In the genomic region with DNA sequence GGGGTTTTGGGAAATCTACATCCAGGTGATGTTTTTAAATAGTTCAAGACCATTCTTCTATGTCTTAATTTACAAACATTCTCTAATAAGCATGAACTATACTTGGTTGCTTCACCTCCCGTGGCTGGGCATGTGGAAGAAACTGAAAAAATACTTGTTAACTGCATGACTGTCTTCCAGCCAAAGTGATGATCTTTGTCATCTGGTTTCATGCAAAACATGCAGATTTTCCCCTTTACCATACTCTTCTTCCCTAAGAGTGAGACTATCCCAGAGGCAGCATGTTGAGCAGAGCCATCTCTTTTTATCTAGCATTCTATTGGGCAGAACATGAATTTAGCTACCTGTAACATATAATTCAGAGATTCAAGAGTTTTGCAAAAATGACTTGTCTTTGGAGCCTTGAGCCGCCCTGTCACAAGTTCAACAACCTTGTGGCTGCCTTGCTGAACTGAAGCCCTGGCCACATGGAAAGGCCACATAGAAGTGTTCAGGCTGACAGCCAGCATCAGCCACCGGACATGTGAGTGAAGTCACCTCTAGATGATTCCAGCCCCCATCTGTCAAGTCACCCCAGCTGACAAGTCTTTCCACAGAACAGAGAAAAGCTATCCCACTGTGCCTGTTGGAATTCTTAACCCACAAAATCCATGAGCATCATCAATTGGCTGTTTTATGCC, we compare ENCODE assay signal across 16 cellular contexts.
DNase-seq lines count a peak whose midpoint lies in the region; ATAC-seq, FAIRE-seq and TF ChIP-seq lines count a peak whose summit lies in the region.
"Had no signal": no experiment of that assay in that cellular context is flagged by ENCODE, and none has a peak within 500 bp of the region (broad histone marks: within the 10 kb centered on the region; RNA-seq: fewer than 3 reads in every experiment).

No MANE protein-coding gene starts in this region.

- no peaks in the 10 kb centered on the region for H3K27me3 Mint-ChIP-seq in activated T-cell treated with anti-CD3 and anti-CD28 coated beads, Interleukin-2, amount 50 U/mL, for 72 hours (ENCODE audit: low read depth)

- peaks cover 10% of the 10 kb centered on the region for H3K4me1 ChIP-seq in GM12878 (ENCODE audit: control insufficient read depth, insufficient read depth, low read length)
- H3K4me1 ChIP-seq in neutrophil (ENCODE audit: control insufficient read depth in 1 of 2, insufficient read depth in 1 of 2, low read depth in 1 of 2, low read length in 1 of 2) = peaks cover 15 to 19% of the 10 kb centered on the region in 2 experiments

- no TSS peak for BruUV-seq in GM12878 (replicated peaks; lab: Mats Ljungman, UMichigan)

- POLR2A ChIA-PET in GM12878 (lab: Charles Lee) = interaction anchor here (1.4 to 2.4 kb wide), 2 partner anchors 11 to 54 kb away, joined by 3 to 14 read pairs; no protein-coding TSS in a partner anchor

- SMC1A ChIA-PET in GM12878 (lab: Charles Lee; ENCODE audit: uncharacterized antibody, unreplicated experiment) = interaction anchor here (0.6 to 20.9 kb wide), 26 partner anchors 9 to 895 kb away, joined by 3 to 478 read pairs (median 6); no protein-coding TSS in a partner anchor

- intact Hi-C loops in GM12878 (cut with micrococcal nuclease; ENCODE audit: unreplicated experiment) = loop anchor here (1.0 to 5.0 kb wide), 2 partner anchors 54 to 155 kb away; no protein-coding TSS in a partner anchor

- H3K4me3 ChIP-seq in GM12878 = no peak overlapping the region
- no peak overlapping the region for H3K4me3 ChIP-seq in neutrophil (ENCODE audit: low read depth in 1 of 2, low read length in 1 of 2)
- H3K4me3 ChIP-seq: sigmoid colon, transverse colon had no signal

- TF ChIP-seq CTCF in GM12878 (IDR thresholded peaks at IDR 0.05 in 2 of 3, conservative IDR thresholded peaks at IDR 0.05 in 1 of 3; ENCODE audit: control insufficient read depth in 2 of 3, extremely low read depth in 1 of 3, insufficient read depth in 1 of 3, low read depth in 3 of 3, low read length in 3 of 3) = no peak
- TF ChIP-seq CTCF in neutrophil (IDR thresholded peaks at IDR 0.05) = no peak

- CTCF ChIA-PET in GM12878 (lab: Yijun Ruan, JAX) = interaction anchor here (0.8 to 10.9 kb wide), 43 partner anchors 10 to 611 kb away, joined by 3 to 398 read pairs (median 5); no protein-coding TSS in a partner anchor

- peaks cover 64% of the 10 kb centered on the region for H3K4me1 Mint-ChIP-seq in activated T-cell treated with anti-CD3 and anti-CD28 coated beads, Interleukin-2, amount 50 U/mL, for 72 hours (ENCODE audit: low read depth)

- RAD21 ChIA-PET in GM12878 (lab: Charles Lee; ENCODE audit: unreplicated experiment) = interaction anchor here (0.6 to 6.6 kb wide), 20 partner anchors 9 to 868 kb away, joined by 3 to 207 read pairs (median 5); no protein-coding TSS in a partner anchor

- no peak overlapping the region for H2AFZ ChIP-seq in GM12878 (ENCODE audit: control insufficient read depth, low read depth, low read length)

- H3K27ac Mint-ChIP-seq in activated T-cell treated with anti-CD3 and anti-CD28 coated beads, Interleukin-2, amount 50 U/mL, for 72 hours = peak overlapping the region; percentile 32

- no peaks in the 10 kb centered on the region for H4K20me1 ChIP-seq in GM12878 (ENCODE audit: control insufficient read depth, insufficient read depth)

- peaks cover 8% of the 10 kb centered on the region for H3K79me2 ChIP-seq in GM12878 (ENCODE audit: control insufficient read depth, insufficient read depth, low read length)

- FAIRE-seq in GM12892 (lab: Jason Lieb, UNC) = peak; percentile 78
- peak; percentile 49 for FAIRE-seq in GM12878 (lab: Jason Lieb, UNC)
- FAIRE-seq: astrocyte, kidney had no signal

- H3K9me3 ChIP-seq in GM12878 (replicated peaks; ENCODE audit: control insufficient read depth, insufficient read depth, low read length) = no peaks in the 10 kb centered on the region
- H3K9me3 ChIP-seq in neutrophil = no peaks in the 10 kb centered on the region
- H3K9me3 ChIP-seq: sigmoid colon, transverse colon had no signal

- no peak for TF ChIP-seq POLR2A in GM12892 (IDR thresholded peaks at IDR 0.05; ENCODE audit: low read depth, low read length)
- TF ChIP-seq POLR2A in GM12878 (IDR thresholded peaks at IDR 0.05; ENCODE audit: low read depth, low read length) = no peak

- peak overlapping the region in 1 of 2 donors; percentile 1 for H3K4me3 Mint-ChIP-seq in activated T-cell treated with anti-CD3 and anti-CD28 coated beads, Interleukin-2, amount 50 U/mL, for 72 hours
- H3K4me3 Mint-ChIP-seq: nephron progenitor cell had no signal

- H3K27me3 ChIP-seq in GM12878 (replicated peaks in 1 of 2; ENCODE audit: control insufficient read depth in 2 of 2, insufficient read depth in 2 of 2, low read length in 1 of 2) (no peaks in the 10 kb centered on the region), neutrophil (no peaks in the 10 kb centered on the region)
- H3K27me3 ChIP-seq: sigmoid colon, transverse colon had no signal

- TF ChIP-seq RAD21 in GM12878 (IDR thresholded peaks at IDR 0.05; ENCODE audit: insufficient read depth, low read depth, low read length) = no peak

- no peak overlapping the region for H3K9ac ChIP-seq in GM12878 (ENCODE audit: control insufficient read depth, insufficient read depth, low read length)

- H3K36me3 Mint-ChIP-seq in activated T-cell treated with anti-CD3 and anti-CD28 coated beads, Interleukin-2, amount 50 U/mL, for 72 hours (ENCODE audit: insufficient read depth in 2 of 2) = peaks cover 1 to 15% of the 10 kb centered on the region in 2 donors

- no peaks in the 10 kb centered on the region for H3K9me3 Mint-ChIP-seq in activated T-cell treated with anti-CD3 and anti-CD28 coated beads, Interleukin-2, amount 50 U/mL, for 72 hours
- H3K9me3 Mint-ChIP-seq: nephron progenitor cell had no signal

- no peak overlapping the region for H3K27ac ChIP-seq in GM12878 (ENCODE audit: control insufficient read depth, insufficient read depth)
- peak overlapping the region; percentile 68 for H3K27ac ChIP-seq in neutrophil
- H3K27ac ChIP-seq: transverse colon, WERI-Rb-1 had no signal

- no peak overlapping the region for H3K4me2 ChIP-seq in GM12878 (ENCODE audit: control insufficient read depth, insufficient read depth)

- peak in 1 of 2 donors; percentile 23 for ATAC-seq in activated T-cell treated with anti-CD3 and anti-CD28 coated beads, Interleukin-2, amount 50 U/mL, for 72 hours (replicated peaks in 1 of 2)
- ATAC-seq in GM12878 (no peak), SK-N-SH treated with all-trans-retinoic acid at 6 μM for 48 hours (no peak)

- H3K36me3 ChIP-seq in GM12878 (ENCODE audit: control insufficient read depth in 2 of 2, insufficient read depth in 2 of 2, low read length in 1 of 2) (peaks cover 1 to 11% of the 10 kb centered on the region in 2 experiments), neutrophil (peaks cover 4% of the 10 kb centered on the region)
- H3K36me3 ChIP-seq: sigmoid colon, transverse colon, WERI-Rb-1 had no signal

- 79% methylated on average over 3 of the region's 3 CpGs for WGBS in GM12878 (ENCODE audit: insufficient coverage, insufficient replicate concordance, low lambda C conversion rate, missing lambda C conversion rate)

- TF ChIP-seq EP300 in GM12878 (IDR thresholded peaks at IDR 0.05; ENCODE audit: borderline replicate concordance in 1 of 2, control insufficient read depth in 1 of 2, low read depth in 2 of 2, low read length in 2 of 2) = no peak

- DNase-seq in activated T-cell treated with anti-CD3 and anti-CD28 coated beads, Interleukin-2, amount 50 U/mL, for 72 hours = no peak
- DNase-seq in activated T-cell treated with anti-CD3 and anti-CD28 coated beads for 4 hours (no peak), GM12892 (ENCODE audit: insufficient read length) (no peak), GM12878 (ENCODE audit: low read depth, low spot score) (no peak), SW 1271 (lab: John Stamatoyannopoulos, UW) (no peak), hippocampal formation (lab: John Stamatoyannopoulos, UW) (no peak)
- DNase-seq: DMS79 treated with DMSO at 0.1 percent for 48 hours, kidney, mammary epithelial cell had no signal

- in situ Hi-C loops in GM12878 (cut with MboI) = no loop called here

TF ChIP-seq in GM12878, 131 proteins besides CTCF, POLR2A, EP300 and RAD21 (continues in another document):
- TF ChIP-seq POLR2AphosphoS5 (IDR thresholded peaks at IDR 0.05; ENCODE audit: low read length) (no peak), SIX5 (IDR thresholded peaks at IDR 0.05; ENCODE audit: low read depth, low read length, severe bottlenecking) (no peak), NFXL1 (IDR thresholded peaks at IDR 0.05; ENCODE audit: borderline replicate concordance) (no peak)
- TF ChIP-seq, protein P1, sequence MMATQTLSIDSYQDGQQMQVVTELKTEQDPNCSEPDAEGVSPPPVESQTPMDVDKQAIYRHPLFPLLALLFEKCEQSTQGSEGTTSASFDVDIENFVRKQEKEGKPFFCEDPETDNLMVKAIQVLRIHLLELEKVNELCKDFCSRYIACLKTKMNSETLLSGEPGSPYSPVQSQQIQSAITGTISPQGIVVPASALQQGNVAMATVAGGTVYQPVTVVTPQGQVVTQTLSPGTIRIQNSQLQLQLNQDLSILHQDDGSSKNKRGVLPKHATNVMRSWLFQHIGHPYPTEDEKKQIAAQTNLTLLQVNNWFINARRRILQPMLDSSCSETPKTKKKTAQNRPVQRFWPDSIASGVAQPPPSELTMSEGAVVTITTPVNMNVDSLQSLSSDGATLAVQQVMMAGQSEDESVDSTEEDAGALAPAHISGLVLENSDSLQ (IDR thresholded peaks at IDR 0.05) = no peak

TF ChIP-seq in SK-N-SH treated with all-trans-retinoic acid at 6 μM for 48 hours, 23 proteins besides CTCF, POLR2A, EP300 and RAD21 (continues in another document):
- TF ChIP-seq TOX (CRISPR knock-in tag; IDR thresholded peaks at IDR 0.05; ENCODE audit: borderline replicate concordance) (no peak), TCF4 (CRISPR knock-in tag; IDR thresholded peaks at IDR 0.05; ENCODE audit: borderline replicate concordance) (no peak), BACH2 (CRISPR knock-in tag; IDR thresholded peaks at IDR 0.05; ENCODE audit: borderline replicate concordance) (no peak), ARNTL (CRISPR knock-in tag; IDR thresholded peaks at IDR 0.05; ENCODE audit: borderline replicate concordance, low read depth) (no peak), ZNF70 (CRISPR knock-in tag; IDR thresholded peaks at IDR 0.05) (no peak)
- TF ChIP-seq, protein P2, sequence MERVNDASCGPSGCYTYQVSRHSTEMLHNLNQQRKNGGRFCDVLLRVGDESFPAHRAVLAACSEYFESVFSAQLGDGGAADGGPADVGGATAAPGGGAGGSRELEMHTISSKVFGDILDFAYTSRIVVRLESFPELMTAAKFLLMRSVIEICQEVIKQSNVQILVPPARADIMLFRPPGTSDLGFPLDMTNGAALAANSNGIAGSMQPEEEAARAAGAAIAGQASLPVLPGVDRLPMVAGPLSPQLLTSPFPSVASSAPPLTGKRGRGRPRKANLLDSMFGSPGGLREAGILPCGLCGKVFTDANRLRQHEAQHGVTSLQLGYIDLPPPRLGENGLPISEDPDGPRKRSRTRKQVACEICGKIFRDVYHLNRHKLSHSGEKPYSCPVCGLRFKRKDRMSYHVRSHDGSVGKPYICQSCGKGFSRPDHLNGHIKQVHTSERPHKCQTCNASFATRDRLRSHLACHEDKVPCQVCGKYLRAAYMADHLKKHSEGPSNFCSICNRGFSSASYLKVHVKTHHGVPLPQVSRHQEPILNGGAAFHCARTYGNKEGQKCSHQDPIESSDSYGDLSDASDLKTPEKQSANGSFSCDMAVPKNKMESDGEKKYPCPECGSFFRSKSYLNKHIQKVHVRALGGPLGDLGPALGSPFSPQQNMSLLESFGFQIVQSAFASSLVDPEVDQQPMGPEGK (CRISPR knock-in tag; IDR thresholded peaks at IDR 0.05; ENCODE audit: borderline replicate concordance) = no peak
